ENCODE assay signal across 19 cellular contexts in the genomic region with DNA sequence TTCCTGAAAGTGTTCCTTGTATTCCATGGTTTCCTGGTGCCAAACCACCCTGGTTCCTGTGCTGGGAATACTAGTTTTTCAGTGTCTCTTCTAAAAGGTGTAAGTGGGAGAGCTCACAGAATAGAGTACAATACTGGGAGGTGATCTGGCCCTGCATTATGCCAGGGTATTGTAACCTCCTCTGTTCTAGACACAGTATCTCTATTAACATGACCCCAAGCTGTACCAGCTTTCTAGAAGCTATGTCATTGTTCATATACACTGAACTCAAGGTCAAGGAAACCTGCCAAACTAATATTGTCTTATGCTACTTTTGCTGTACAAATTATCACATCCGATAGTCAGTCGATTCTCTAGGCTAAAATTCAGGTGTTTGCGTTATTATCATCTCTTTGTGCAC.
"Had no signal": no experiment of that assay in that cellular context is flagged by ENCODE, and none has a peak within 500 bp of the region (broad histone marks: within the 10 kb centered on the region; RNA-seq: fewer than 3 reads in every experiment).

No MANE protein-coding gene starts in this region.

- ATAC-seq: esophagus mucosa; heart right ventricle; left lobe of liver; natural killer cell; psoas muscle; sciatic nerve; stimulated activated naive CD8-positive, alpha-beta T cell treated with anti-CD3 and anti-CD28 coated beads, Interleukin-15, Interleukin-2, amounts not matched to agents 100 U/mL and 50 U/mL, for 24 hours had no signal

- H3K27me3 Mint-ChIP-seq: type B pancreatic cell had no signal

- H3K27ac Mint-ChIP-seq: mesothelial cell of epicardium, natural killer cell, type B pancreatic cell had no signal

- H3K9me3 Mint-ChIP-seq: natural killer cell, type B pancreatic cell had no signal

- FAIRE-seq: frontal cortex, islet of Langerhans, urothelium cell line had no signal

- H3K4me3 Mint-ChIP-seq: mesothelial cell of epicardium, natural killer cell, type B pancreatic cell had no signal

- DNase-seq: cortex of kidney; dorsolateral prefrontal cortex; effector CD8-positive, alpha-beta T cell; heart right ventricle; hypothalamus; kidney glomerular epithelial cell; natural killer cell; psoas muscle; stimulated activated CD4-positive, alpha-beta T cell treated with anti-CD3 and anti-CD28 coated beads, Interleukin-12 subunit alpha, Interleukin-12 subunit beta, amount 100 ng/mL, for 4 hours; stimulated activated naive CD8-positive, alpha-beta T cell treated with anti-CD3 and anti-CD28 coated beads, Interleukin-15, Interleukin-2, amounts not matched to agents 100 U/mL and 50 U/mL, for 24 hours; thyroid gland had no signal

- H3K36me3 Mint-ChIP-seq: natural killer cell had no signal
